Comparison of ENCODE assay signal across 24 cellular contexts in the genomic region with DNA sequence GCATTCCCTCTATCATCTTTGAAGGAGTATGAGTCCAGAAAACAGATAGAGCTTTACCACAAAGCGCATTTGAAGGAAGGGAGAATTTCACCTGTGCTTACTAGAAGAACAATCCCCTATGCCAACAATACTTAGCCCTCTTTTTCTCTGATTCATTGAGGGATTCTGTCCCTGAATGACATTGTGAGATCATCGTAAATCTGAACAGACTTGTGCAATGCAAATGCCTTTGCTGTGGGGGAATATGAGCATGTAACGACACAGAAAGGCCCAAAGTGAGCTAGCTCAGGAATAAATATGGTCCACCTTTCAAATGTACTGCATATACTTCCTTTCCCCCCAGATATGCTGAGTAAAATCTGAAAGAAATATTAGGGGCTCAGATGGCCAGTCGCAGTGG.
"Had no signal": no experiment of that assay in that cellular context is flagged by ENCODE, and none has a peak within 500 bp of the region (broad histone marks: within the 10 kb centered on the region; RNA-seq: fewer than 3 reads in every experiment).

No MANE protein-coding gene starts in this region.

- H3K27me3 ChIP-seq: ascending aorta, cardiac muscle cell, esophagus squamous epithelium, gastroesophageal sphincter, heart left ventricle, right atrium auricular region, stomach had no signal

- H3K36me3 ChIP-seq: ascending aorta, cardiac muscle cell, esophagus squamous epithelium, gastroesophageal sphincter, heart left ventricle, left ventricle myocardium inferior, right atrium auricular region, stomach had no signal

- H3K4me1 ChIP-seq: gastroesophageal sphincter, heart left ventricle, left ventricle myocardium inferior, right atrium auricular region had no signal

- ATAC-seq: activated CD8-positive, alpha-beta T cell treated with anti-CD3 and anti-CD28 coated beads for 36 hours; gastroesophageal sphincter; heart left ventricle had no signal

- H3K4me3 ChIP-seq: ascending aorta, cardiac muscle cell, esophagus squamous epithelium, gastroesophageal sphincter, heart left ventricle, left ventricle myocardium inferior, right atrium auricular region, stomach had no signal

- DNase-seq: activated CD4-positive, alpha-beta T cell treated with anti-CD3 and anti-CD28 coated beads for 48 hours; activated CD4-positive, CD25-positive, alpha-beta regulatory T cell; activated CD8-positive, alpha-beta T cell treated with anti-CD3 and anti-CD28 coated beads for 36 hours; activated naive CD4-positive, alpha-beta T cell treated with Interleukin-2 at 50 U/mL for 16 hours; activated naive CD8-positive, alpha-beta T cell treated with anti-CD3 and anti-CD28 coated beads, Interleukin-2, amount 10 ng/mL, durations not matched to agents 7 days and 5 days; activated T-cell treated with anti-CD3 and anti-CD28 coated beads, Interleukin-2, amount 50 U/mL, for 24 hours; dermis blood vessel endothelial cell; effector memory CD4-positive, alpha-beta T cell; esophagus squamous epithelium; heart left ventricle; left ventricle myocardium inferior; nephron progenitor cell; occipital lobe; small intestine; stimulated activated CD4-positive, alpha-beta T cell treated with anti-CD3 and anti-CD28 coated beads, Interleukin-15, amount 100 ng/mL, for 24 hours; stimulated activated CD4-positive, alpha-beta T cell treated with anti-CD3 and anti-CD28 coated beads, Interleukin-4, amount 100 ng/mL, for 1 hour; stomach; T-helper 1 cell; T-helper 9 cell had no signal

- H3K27ac ChIP-seq: ascending aorta, cardiac muscle cell, esophagus squamous epithelium, gastroesophageal sphincter, heart left ventricle, left ventricle myocardium inferior, right atrium auricular region, stomach had no signal

- FAIRE-seq: endothelial cell of umbilical vein, small intestine had no signal

- H3K9me3 ChIP-seq: ascending aorta, esophagus squamous epithelium, gastroesophageal sphincter, heart left ventricle, left ventricle myocardium inferior, right atrium auricular region, stomach had no signal
